In genomic region chr12:116156614-116157013, GRCh38 we compare ENCODE assay signal across 27 cellular contexts.
"Had no signal": no experiment of that assay in that cellular context is flagged by ENCODE, and none has a peak within 500 bp of the region (broad histone marks: within the 10 kb centered on the region; RNA-seq: fewer than 3 reads in every experiment).

No MANE protein-coding gene starts in this region.

- H3K27ac Mint-ChIP-seq: stimulated activated memory B cell treated with anti-CD40 and anti-IgM and Interleukin-4, amounts not matched to agents 10 μg/mL and 1 μg/mL and 100 μg/mL, for 72 hours; stimulated activated naive CD8-positive, alpha-beta T cell treated with anti-CD3 and anti-CD28 coated beads, Interleukin-15, amount 100 ng/mL, for 72 hours had no signal

- H3K36me3 Mint-ChIP-seq: immature natural killer cell; natural killer cell treated with Interleukin-12 subunit alpha and Interleukin-12 subunit beta and Interleukin-15 and Interleukin-18, amount 100 ng/mL, for 72 hours; stimulated activated memory B cell treated with anti-CD40 and anti-IgM and Interleukin-4, amounts not matched to agents 10 μg/mL and 1 μg/mL and 100 μg/mL, for 72 hours had no signal

- H3K9me3 ChIP-seq: left ventricle myocardium inferior, mucosa of descending colon, right atrium auricular region, spleen, tibial nerve, upper lobe of left lung had no signal

- H3K27me3 Mint-ChIP-seq: memory B cell; naive thymus-derived CD4-positive, alpha-beta T cell; natural killer cell treated with Interleukin-12 subunit alpha and Interleukin-12 subunit beta and Interleukin-15 and Interleukin-18, amount 100 ng/mL, for 72 hours; stimulated activated memory B cell treated with anti-CD40 and anti-IgM and Interleukin-4, amounts not matched to agents 10 μg/mL and 1 μg/mL and 100 μg/mL, for 72 hours; stimulated activated naive CD8-positive, alpha-beta T cell treated with anti-CD3 and anti-CD28 coated beads, Interleukin-15, amount 100 ng/mL, for 72 hours had no signal

- ATAC-seq: left colon; mucosa of descending colon; naive thymus-derived CD4-positive, alpha-beta T cell; natural killer cell treated with Interleukin-12 subunit alpha and Interleukin-12 subunit beta and Interleukin-15 and Interleukin-18, amount 100 ng/mL, for 72 hours; sciatic nerve; stimulated activated memory B cell treated with anti-CD40 and anti-IgM and Interleukin-4, amounts not matched to agents 10 μg/mL and 1 μg/mL and 100 μg/mL, for 72 hours; stimulated activated naive CD8-positive, alpha-beta T cell treated with anti-CD3 and anti-CD28 coated beads, Interleukin-15, amount 100 ng/mL, for 72 hours had no signal

- H3K9ac ChIP-seq: parathyroid adenoma had no signal

- H3K27ac ChIP-seq: left ventricle myocardium inferior, parathyroid adenoma, right atrium auricular region, skin epidermis, spleen, tibial nerve, upper lobe of left lung had no signal

- H3K9me3 Mint-ChIP-seq: immature natural killer cell; memory B cell; naive thymus-derived CD4-positive, alpha-beta T cell; natural killer cell treated with Interleukin-12 subunit alpha and Interleukin-12 subunit beta and Interleukin-15 and Interleukin-18, amount 100 ng/mL, for 72 hours; neural crest cell; stimulated activated memory B cell treated with anti-CD40 and anti-IgM and Interleukin-4, amounts not matched to agents 10 μg/mL and 1 μg/mL and 100 μg/mL, for 72 hours; stimulated activated naive CD8-positive, alpha-beta T cell treated with anti-CD3 and anti-CD28 coated beads, Interleukin-15, amount 100 ng/mL, for 72 hours had no signal

- H3K27me3 ChIP-seq: right atrium auricular region, spleen, tibial nerve, upper lobe of left lung had no signal

- H2AFZ ChIP-seq: parathyroid adenoma had no signal

- FAIRE-seq: islet of Langerhans, kidney, urothelium cell line had no signal

- DNase-seq: head of caudate nucleus; hippocampal formation; immature natural killer cell; kidney; left colon; left ventricle myocardium inferior; midbrain; mucosa of descending colon; naive thymus-derived CD4-positive, alpha-beta T cell; nucleus accumbens; spleen; stimulated activated CD4-positive, alpha-beta T cell treated with anti-CD3 and anti-CD28 coated beads, Interleukin-4, amount 100 ng/mL, for 24 hours; stimulated activated naive CD4-positive, alpha-beta T cell treated with Interleukin-2 at 50 U/mL for 16 hours; stimulated activated naive CD8-positive, alpha-beta T cell treated with anti-CD3 and anti-CD28 coated beads, Interleukin-15, amount 100 ng/mL, for 72 hours; substantia nigra; upper lobe of left lung had no signal

- H3K36me3 ChIP-seq: left ventricle myocardium inferior, right atrium auricular region, spleen, tibial nerve, upper lobe of left lung had no signal

- H3K4me3 ChIP-seq: left ventricle myocardium inferior, mucosa of descending colon, right atrium auricular region, skin epidermis, spleen, tibial nerve, upper lobe of left lung had no signal

- H3K4me3 Mint-ChIP-seq: immature natural killer cell; memory B cell; natural killer cell treated with Interleukin-12 subunit alpha and Interleukin-12 subunit beta and Interleukin-15 and Interleukin-18, amount 100 ng/mL, for 72 hours; neural crest cell; stimulated activated memory B cell treated with anti-CD40 and anti-IgM and Interleukin-4, amounts not matched to agents 10 μg/mL and 1 μg/mL and 100 μg/mL, for 72 hours; stimulated activated naive CD8-positive, alpha-beta T cell treated with anti-CD3 and anti-CD28 coated beads, Interleukin-15, amount 100 ng/mL, for 72 hours had no signal
